ENCODE assay signal across 8 cellular contexts in genomic region chr6:30345852-30346251, GRCh38. TPM values are rescaled to one million over a fixed set of nuclear protein-coding genes. Genes with fewer than 3 reads are reported as not detected.
A peak's percentile ranks its signal among the peaks of the same experiment; 100 is the strongest.
DNase-seq lines count a peak whose midpoint lies in the region; ATAC-seq and TF ChIP-seq lines count a peak whose summit lies in the region.

No MANE protein-coding gene starts in this region.

- TF ChIP-seq EP300 in upper lobe of left lung (IDR thresholded peaks at IDR 0.05), result no peak

- DNase-seq in activated naive CD4-positive, alpha-beta T cell treated with anti-CD3 and anti-CD28 coated beads, Interleukin-2, amount 10 ng/mL, durations not matched to agents 7 days and 5 days, result no peak
- no peak for DNase-seq in activated naive CD4-positive, alpha-beta T cell treated with anti-CD3 and anti-CD28 coated beads, Interleukin-2, amount 50 U/mL, for 16 hours
- no peak for DNase-seq in ascending aorta (ENCODE audit: low spot score in 2 of 2)
- no peak for DNase-seq in mesenchymal stem cell
- DNase-seq in upper lobe of left lung, result no peak
- DNase-seq in putamen (ENCODE audit: low spot score), result no peak
- no peak for DNase-seq in GOT3 (lab: John Stamatoyannopoulos, UW)

- no peak for TF ChIP-seq POLR2A in upper lobe of left lung (IDR thresholded peaks at IDR 0.05)

- H3K36me3 Mint-ChIP-seq in activated naive CD4-positive, alpha-beta T cell treated with anti-CD3 and anti-CD28 coated beads, Interleukin-2, amount 10 ng/mL, durations not matched to agents 7 days and 5 days, result peaks cover 29% of the 10 kb centered on the region

- peak overlapping the region; percentile 66 for H3K4me2 ChIP-seq in mesenchymal stem cell (ENCODE audit: low read length, poor library complexity, severe bottlenecking)

- no peak overlapping the region for H3K23ac ChIP-seq in mesenchymal stem cell (ENCODE audit: low read length in 2 of 2)

- no peak overlapping the region for H2BK12ac ChIP-seq in mesenchymal stem cell (ENCODE audit: low read length in 2 of 2)

- CTCF ChIA-PET in activated naive CD4-positive, alpha-beta T cell treated with anti-CD3 and anti-CD28 coated beads, Interleukin-2, amount 10 ng/mL, durations not matched to agents 7 days and 5 days (lab: Charles Lee), result no interaction called here

- no peak overlapping the region for H2AFZ ChIP-seq in mesenchymal stem cell (ENCODE audit: low read depth, low read length)

- intact Hi-C loops in ascending aorta (cut with DNase I), result loop anchor here (1.0 to 10.0 kb wide), 2 partner anchors 19 to 209 kb away; partner anchors contain the start of genes GNL1 and PRR3

- H3K27ac Mint-ChIP-seq in activated naive CD4-positive, alpha-beta T cell treated with anti-CD3 and anti-CD28 coated beads, Interleukin-2, amount 10 ng/mL, durations not matched to agents 7 days and 5 days, result peak overlapping the region; percentile 76

- H3K4me3 Mint-ChIP-seq in activated naive CD4-positive, alpha-beta T cell treated with anti-CD3 and anti-CD28 coated beads, Interleukin-2, amount 10 ng/mL, durations not matched to agents 7 days and 5 days, result peak overlapping the region; percentile 88

- H2AK5ac ChIP-seq in mesenchymal stem cell (ENCODE audit: low read length, severe bottlenecking), result no peak overlapping the region

- no peak overlapping the region for H4K8ac ChIP-seq in mesenchymal stem cell (ENCODE audit: low read length)

- H3K4ac ChIP-seq in mesenchymal stem cell (ENCODE audit: low read depth in 1 of 2, low read length in 2 of 2), result no peak overlapping the region

- TF ChIP-seq CTCF in ascending aorta (IDR thresholded peaks at IDR 0.05) (no peak), upper lobe of left lung (IDR thresholded peaks at IDR 0.05) (no peak)

- H3K27me3 Mint-ChIP-seq in activated naive CD4-positive, alpha-beta T cell treated with anti-CD3 and anti-CD28 coated beads, Interleukin-2, amount 10 ng/mL, durations not matched to agents 7 days and 5 days, result peaks cover 1% of the 10 kb centered on the region

- H3K9ac ChIP-seq in mesenchymal stem cell (ENCODE audit: low read length), result peak overlapping the region; percentile 90

- H2BK120ac ChIP-seq in mesenchymal stem cell (ENCODE audit: low read depth, low read length), result no peak overlapping the region

- H3K9me3 Mint-ChIP-seq in activated naive CD4-positive, alpha-beta T cell treated with anti-CD3 and anti-CD28 coated beads, Interleukin-2, amount 10 ng/mL, durations not matched to agents 7 days and 5 days, result no peaks in the 10 kb centered on the region

- H2BK15ac ChIP-seq in mesenchymal stem cell (ENCODE audit: low read depth, poor library complexity, severe bottlenecking), result no peak overlapping the region

- whole genome bisulfite sequencing in mesenchymal stem cell, result 77% methylated on average over 2 of the region's 4 CpGs
- WGBS in upper lobe of left lung, 2 donors, result 46 to 52% methylated on average over 4 of the region's 4 CpGs

- H3K4me1 ChIP-seq in ascending aorta (peaks cover 0 to 4% of the 10 kb centered on the region in 2 donors), mesenchymal stem cell (ENCODE audit: control insufficient read depth, insufficient read depth, low read depth, low read length) (peaks cover 4% of the 10 kb centered on the region), upper lobe of left lung (peaks cover 4 to 10% (median 7%) of the 10 kb centered on the region in 4 donors)

- peaks cover 24% of the 10 kb centered on the region for H3K4me1 Mint-ChIP-seq in activated naive CD4-positive, alpha-beta T cell treated with anti-CD3 and anti-CD28 coated beads, Interleukin-2, amount 10 ng/mL, durations not matched to agents 7 days and 5 days

- peaks cover 7% of the 10 kb centered on the region for H3K79me1 ChIP-seq in mesenchymal stem cell (replicated peaks; ENCODE audit: low read length, poor library complexity, severe bottlenecking)

- H3K18ac ChIP-seq in mesenchymal stem cell (ENCODE audit: low read depth in 1 of 2, low read length in 2 of 2), result no peak overlapping the region

- H3K14ac ChIP-seq in mesenchymal stem cell (ENCODE audit: low read length in 2 of 2), result no peak overlapping the region

- no peak overlapping the region for H4K91ac ChIP-seq in mesenchymal stem cell (ENCODE audit: low read length)

- H3K9me3 ChIP-seq in ascending aorta (no peaks in the 10 kb centered on the region), mesenchymal stem cell (ENCODE audit: control insufficient read depth, low read length) (no peaks in the 10 kb centered on the region), upper lobe of left lung (no peaks in the 10 kb centered on the region)

- H3K27me3 ChIP-seq in ascending aorta, result no peaks in the 10 kb centered on the region
- H3K27me3 ChIP-seq in mesenchymal stem cell (ENCODE audit: control insufficient read depth in 1 of 2, insufficient read depth in 1 of 2, low read length in 2 of 2), result no peaks in the 10 kb centered on the region
- no peaks in the 10 kb centered on the region for H3K27me3 ChIP-seq in upper lobe of left lung

- H3K27ac ChIP-seq in ascending aorta (no peak overlapping the region), mesenchymal stem cell (ENCODE audit: low read length, poor library complexity, severe bottlenecking) (no peak overlapping the region), upper lobe of left lung (peak overlapping the region in 2 of 4 donors; percentile 86 to 89)

- ATAC-seq in upper lobe of left lung (ENCODE audit: low FRiP score in 2 of 2), result no peak
- ATAC-seq in HG02571 (IDR thresholded peaks at IDR 0.05; ENCODE audit: unreplicated experiment), result no peak

- H3K4me3 ChIP-seq in ascending aorta (peak overlapping the region; percentile 79 to 85), mesenchymal stem cell (ENCODE audit: insufficient read depth in 1 of 2, low read depth in 1 of 2, low read length in 2 of 2) (peak overlapping the region in 1 of 2 experiments; percentile 89), upper lobe of left lung (peak overlapping the region in 3 of 4 donors; percentile 62 to 92 (median 76))

- H2BK5ac ChIP-seq in mesenchymal stem cell (ENCODE audit: low read depth, low read length, poor library complexity, severe bottlenecking), result no peak overlapping the region

- H3K36me3 ChIP-seq in ascending aorta (peaks cover 6 to 14% of the 10 kb centered on the region in 2 donors), mesenchymal stem cell (ENCODE audit: control insufficient read depth in 1 of 2, insufficient read depth in 2 of 2, low read depth in 1 of 2, low read length in 2 of 2) (peaks cover 23 to 31% of the 10 kb centered on the region in 2 experiments), upper lobe of left lung (peaks cover 0 to 29% (median 21%) of the 10 kb centered on the region in 4 donors)

RNA-seq across cellular contexts. Expression of gene RPP21, which starts 0.9 kb away (rescaled TPM):
- total RNA-seq in ascending aorta, result 262 TPM
- 83.5 TPM for polyA plus RNA-seq in mesenchymal stem cell (2013, experiment 1 of 2)
- 77.7 TPM for polyA plus RNA-seq in mesenchymal stem cell (2013, experiment 2 of 2)
- 10 to 100 TPM; 34.6 to 72.4 (median 45.5) TPM for total RNA-seq in upper lobe of left lung

RNA-seq across cellular contexts. Expression of gene TRIM39, which starts 19.1 kb away (rescaled TPM):
- total RNA-seq in ascending aorta (2.8 TPM), upper lobe of left lung (10 to 100 TPM; 12.2 to 23.3 (median 16.2) TPM)
- polyA plus RNA-seq in mesenchymal stem cell (2013, experiment 1 of 2), result 8.8 TPM
- 7.4 TPM for polyA plus RNA-seq in mesenchymal stem cell (2013, experiment 2 of 2)
